9 cellular contexts compared by ENCODE assay signal in genomic region chr3:115513411-115513800, GRCh38.
DNase-seq lines count a peak whose midpoint lies in the region; ATAC-seq and TF ChIP-seq lines count a peak whose summit lies in the region.
"Had no signal": no experiment of that assay in that cellular context is flagged by ENCODE, and none has a peak within 500 bp of the region (broad histone marks: within the 10 kb centered on the region; RNA-seq: fewer than 3 reads in every experiment).

No MANE protein-coding gene starts in this region.

- no peaks in the 10 kb centered on the region for H3K9me3 Mint-ChIP-seq in activated CD4-positive, alpha-beta T cell treated with anti-CD3 and anti-CD28 coated beads, Interleukin-2, amount 10 ng/mL, durations not matched to agents 7 days and 5 days
- H3K9me3 Mint-ChIP-seq in activated naive CD8-positive, alpha-beta T cell treated with anti-CD3 and anti-CD28 coated beads, Interleukin-2, amount 50 U/mL, for 24 hours, result no peaks in the 10 kb centered on the region

- H3K4me1 Mint-ChIP-seq in activated CD4-positive, alpha-beta T cell treated with anti-CD3 and anti-CD28 coated beads, Interleukin-2, amount 10 ng/mL, durations not matched to agents 7 days and 5 days, result peaks cover 17% of the 10 kb centered on the region
- peaks cover 18% of the 10 kb centered on the region for H3K4me1 Mint-ChIP-seq in activated naive CD8-positive, alpha-beta T cell treated with anti-CD3 and anti-CD28 coated beads, Interleukin-2, amount 50 U/mL, for 24 hours

- H3K27me3 Mint-ChIP-seq in activated CD4-positive, alpha-beta T cell treated with anti-CD3 and anti-CD28 coated beads, Interleukin-2, amount 10 ng/mL, durations not matched to agents 7 days and 5 days, result peaks cover 47% of the 10 kb centered on the region
- peaks cover 35% of the 10 kb centered on the region for H3K27me3 Mint-ChIP-seq in activated naive CD8-positive, alpha-beta T cell treated with anti-CD3 and anti-CD28 coated beads, Interleukin-2, amount 50 U/mL, for 24 hours

- CTCF ChIA-PET in activated CD4-positive, alpha-beta T cell treated with anti-CD3 and anti-CD28 coated beads, Interleukin-2, amount 10 ng/mL, durations not matched to agents 7 days and 5 days (lab: Charles Lee), result interaction anchor here (0.9 kb wide), 1 partner anchor 656 kb away, joined by 3 read pairs; no protein-coding TSS in a partner anchor

- H3K4me3 ChIP-seq in iPS-20b (ENCODE audit: low read length) (peak overlapping the region; percentile 82), thoracic aorta (peak overlapping the region; percentile 74)

- no peaks in the 10 kb centered on the region for H3K9me3 ChIP-seq in iPS-20b (ENCODE audit: insufficient read depth, low read depth, low read length)
- no peaks in the 10 kb centered on the region for H3K9me3 ChIP-seq in thoracic aorta

- no peaks in the 10 kb centered on the region for H3K36me3 Mint-ChIP-seq in activated CD4-positive, alpha-beta T cell treated with anti-CD3 and anti-CD28 coated beads, Interleukin-2, amount 10 ng/mL, durations not matched to agents 7 days and 5 days (ENCODE audit: low read depth)
- no peaks in the 10 kb centered on the region for H3K36me3 Mint-ChIP-seq in activated naive CD8-positive, alpha-beta T cell treated with anti-CD3 and anti-CD28 coated beads, Interleukin-2, amount 50 U/mL, for 24 hours (ENCODE audit: low read depth)

- H3K27ac ChIP-seq in iPS-20b (ENCODE audit: low read length) (peak overlapping the region; percentile 12), thoracic aorta (no peak overlapping the region)

- H3K27ac Mint-ChIP-seq in activated CD4-positive, alpha-beta T cell treated with anti-CD3 and anti-CD28 coated beads, Interleukin-2, amount 10 ng/mL, durations not matched to agents 7 days and 5 days, result no peak overlapping the region
- H3K27ac Mint-ChIP-seq in activated naive CD8-positive, alpha-beta T cell treated with anti-CD3 and anti-CD28 coated beads, Interleukin-2, amount 50 U/mL, for 24 hours, result no peak overlapping the region

- POLR2A ChIA-PET in activated CD4-positive, alpha-beta T cell treated with anti-CD3 and anti-CD28 coated beads, Interleukin-2, amount 10 ng/mL, durations not matched to agents 7 days and 5 days (lab: Charles Lee), result no interaction called here

- H3K9ac ChIP-seq in iPS-20b (ENCODE audit: low read depth, low read length), result peak overlapping the region; percentile 90; the same call in 1 of the 2 replicates

- peaks cover 20% of the 10 kb centered on the region for H3K4me1 ChIP-seq in iPS-20b (ENCODE audit: insufficient read depth, low read length)
- H3K4me1 ChIP-seq in thoracic aorta (ENCODE audit: control insufficient read depth in 1 of 2, low read depth in 2 of 2), result peaks cover 0 to 25% of the 10 kb centered on the region in 2 donors

- no peak for DNase-seq in activated CD4-positive, alpha-beta T cell treated with anti-CD3 and anti-CD28 coated beads, Interleukin-2, amount 10 ng/mL, durations not matched to agents 7 days and 5 days
- DNase-seq in activated CD4-positive, alpha-beta T cell treated with anti-CD3 and anti-CD28 coated beads for 1 hour, result no peak
- no peak for DNase-seq in activated naive CD8-positive, alpha-beta T cell treated with anti-CD3 and anti-CD28 coated beads, Interleukin-2, amount 50 U/mL, for 24 hours
- DNase-seq in thoracic aorta (ENCODE audit: low spot score) (no peak), globus pallidus (ENCODE audit: low spot score) (no peak), 8988T (no peak), T1000 (lab: John Stamatoyannopoulos, UW) (no peak)
- DNase-seq: DND-41 had no signal

- H3K36me3 ChIP-seq in iPS-20b (ENCODE audit: insufficient read depth, low read depth, low read length) (no peaks in the 10 kb centered on the region), thoracic aorta (no peaks in the 10 kb centered on the region)

- no peak for ATAC-seq in activated naive CD8-positive, alpha-beta T cell treated with anti-CD3 and anti-CD28 coated beads, Interleukin-2, amount 50 U/mL, for 24 hours
- ATAC-seq in thoracic aorta (ENCODE audit: insufficient number of reproducible peaks, low FRiP score, low read depth), result no peak

- TF ChIP-seq CTCF in thoracic aorta (IDR thresholded peaks at IDR 0.05), result no peak

- H3K27me3 ChIP-seq in iPS-20b (ENCODE audit: insufficient read depth, low read length), result 0 out of 2 replicates have a peak, but pooled peaks cover 6% of the 10 kb centered on the region
- H3K27me3 ChIP-seq in thoracic aorta (replicated peaks; ENCODE audit: insufficient read depth), result no peaks in the 10 kb centered on the region

- H3K4me3 Mint-ChIP-seq in activated CD4-positive, alpha-beta T cell treated with anti-CD3 and anti-CD28 coated beads, Interleukin-2, amount 10 ng/mL, durations not matched to agents 7 days and 5 days, result peak overlapping the region; percentile 80
- H3K4me3 Mint-ChIP-seq in activated naive CD8-positive, alpha-beta T cell treated with anti-CD3 and anti-CD28 coated beads, Interleukin-2, amount 50 U/mL, for 24 hours, result peak overlapping the region; percentile 83
